23 cellular contexts compared by ENCODE assay signal in the genomic region with DNA sequence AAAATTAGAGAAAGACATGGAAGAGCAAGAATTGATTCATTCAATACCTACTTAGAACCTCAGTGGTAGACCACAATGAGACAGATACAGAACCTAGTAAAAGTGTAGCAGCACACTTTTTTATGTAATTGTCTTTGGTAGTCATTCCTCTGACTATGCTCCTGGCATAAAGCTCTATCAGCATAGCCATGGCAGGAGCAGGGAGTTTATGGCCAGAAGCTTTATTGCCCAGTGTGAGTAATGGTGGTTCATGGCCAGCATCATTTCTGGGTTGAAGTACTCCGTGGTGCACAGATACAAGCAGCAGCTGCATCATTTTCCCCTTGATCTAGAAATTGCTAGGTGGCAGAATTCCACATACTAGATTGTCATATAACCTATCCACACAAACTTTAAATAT.
"Had no signal": no experiment of that assay in that cellular context is flagged by ENCODE, and none has a peak within 500 bp of the region (broad histone marks: within the 10 kb centered on the region; RNA-seq: fewer than 3 reads in every experiment).

No MANE protein-coding gene starts in this region.

- H3K4me1 ChIP-seq: body of pancreas, esophagus squamous epithelium, sigmoid colon, tibial artery, uterus had no signal

- H3K36me3 Mint-ChIP-seq: activated naive CD4-positive, alpha-beta T cell treated with anti-CD3 and anti-CD28 coated beads, Interleukin-2, amount 50 U/mL, for 72 hours; stimulated activated naive B cell treated with anti-CD40 and anti-IgM and Interleukin-4, amounts not matched to agents 10 μg/mL and 1 μg/mL and 100 μg/mL, for 72 hours had no signal

- H3K27me3 Mint-ChIP-seq: activated B cell treated with CpG ODN at 0.5 μM for 24 hours; stimulated activated naive B cell treated with anti-CD40 and anti-IgM and Interleukin-4, amounts not matched to agents 10 μg/mL and 1 μg/mL and 100 μg/mL, for 72 hours had no signal

- ATAC-seq: activated CD8-positive, alpha-beta T cell treated with anti-CD3 and anti-CD28 coated beads, Interleukin-2, amount 10 ng/mL, durations not matched to agents 7 days and 5 days; body of pancreas; stimulated activated naive B cell treated with anti-CD40 and anti-IgM and Interleukin-4, amounts not matched to agents 10 μg/mL and 1 μg/mL and 100 μg/mL, for 72 hours had no signal

- DNase-seq: activated B cell treated with CpG ODN at 0.5 μM for 24 hours; activated CD4-positive, alpha-beta T cell treated with anti-CD3 and anti-CD28 coated beads for 48 hours; activated CD8-positive, alpha-beta memory T cell treated with anti-CD3 and anti-CD28 coated beads, Interleukin-2, amount 50 U/mL, for 4 hours; activated CD8-positive, alpha-beta T cell treated with anti-CD3 and anti-CD28 coated beads, Interleukin-2, amount 10 ng/mL, durations not matched to agents 7 days and 5 days; activated gamma-delta T cell; activated T-cell treated with anti-CD3 and anti-CD28 coated beads, Interleukin-2, amount 50 U/mL, for 48 hours; amniotic stem cell; body of pancreas; central memory CD4-positive, alpha-beta T cell; effector CD4-positive, alpha-beta T cell; esophagus squamous epithelium; islet precursor cell; midbrain; ovary; sigmoid colon; stimulated activated CD4-positive, alpha-beta T cell treated with anti-CD3 and anti-CD28 coated beads, Interleukin-2, amount 100 ng/mL, for 48 hours; stimulated activated naive B cell treated with anti-CD40 and anti-IgM and Interleukin-4, amounts not matched to agents 10 μg/mL and 1 μg/mL and 100 μg/mL, for 72 hours; tibial artery; uterus had no signal

- H3K27ac Mint-ChIP-seq: activated B cell treated with CpG ODN at 0.5 μM for 24 hours; activated CD8-positive, alpha-beta T cell treated with anti-CD3 and anti-CD28 coated beads, Interleukin-2, amount 10 ng/mL, durations not matched to agents 7 days and 5 days; activated naive CD4-positive, alpha-beta T cell treated with anti-CD3 and anti-CD28 coated beads, Interleukin-2, amount 50 U/mL, for 72 hours; neural progenitor cell; stimulated activated naive B cell treated with anti-CD40 and anti-IgM and Interleukin-4, amounts not matched to agents 10 μg/mL and 1 μg/mL and 100 μg/mL, for 72 hours had no signal

- H3K27me3 ChIP-seq: body of pancreas, esophagus squamous epithelium, neural progenitor cell, ovary, sigmoid colon, tibial artery, uterus had no signal

- H3K4me3 Mint-ChIP-seq: activated B cell treated with CpG ODN at 0.5 μM for 24 hours; activated CD8-positive, alpha-beta T cell treated with anti-CD3 and anti-CD28 coated beads, Interleukin-2, amount 10 ng/mL, durations not matched to agents 7 days and 5 days; neural progenitor cell; stimulated activated naive B cell treated with anti-CD40 and anti-IgM and Interleukin-4, amounts not matched to agents 10 μg/mL and 1 μg/mL and 100 μg/mL, for 72 hours had no signal

- H3K4me1 Mint-ChIP-seq: activated B cell treated with CpG ODN at 0.5 μM for 24 hours; neural progenitor cell; stimulated activated naive B cell treated with anti-CD40 and anti-IgM and Interleukin-4, amounts not matched to agents 10 μg/mL and 1 μg/mL and 100 μg/mL, for 72 hours had no signal

- H3K4me3 ChIP-seq: body of pancreas, coronary artery, esophagus squamous epithelium, lung, neural progenitor cell, ovary, sigmoid colon, tibial artery, uterus had no signal

- H3K27ac ChIP-seq: body of pancreas, coronary artery, esophagus squamous epithelium, neural progenitor cell, ovary, sigmoid colon, tibial artery, uterus had no signal

- H3K9me3 ChIP-seq: body of pancreas, esophagus squamous epithelium, ovary, sigmoid colon, tibial artery, uterus had no signal

- H3K36me3 ChIP-seq: esophagus squamous epithelium, neural progenitor cell, ovary, sigmoid colon, tibial artery, uterus had no signal
